ENCODE assay signal across 1 cellular context in the genomic region with DNA sequence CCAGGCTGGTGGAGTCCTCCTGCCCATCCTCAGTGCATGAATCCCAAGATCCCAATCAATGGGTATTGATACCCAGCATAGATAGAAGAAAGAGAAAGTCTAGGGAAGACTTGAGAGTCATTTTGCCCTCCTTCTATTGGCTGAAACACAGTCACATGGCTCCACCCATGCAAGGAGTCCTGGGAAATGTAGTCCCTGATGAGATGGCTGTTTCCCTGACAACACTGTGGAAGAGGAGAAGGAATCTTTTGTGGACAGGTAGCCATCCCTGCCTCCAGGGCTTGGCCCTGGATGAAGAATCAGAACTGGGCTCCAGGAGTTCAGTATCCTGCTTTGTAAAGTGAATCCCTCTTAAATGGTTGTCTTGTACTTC.
TF ChIP-seq lines count a peak whose summit lies in the region.

No MANE protein-coding gene starts in this region.

TF ChIP-seq in HepG2, 621 proteins besides CTCF, POLR2A, EP300 and RAD21:
- TF ChIP-seq, protein P1, sequence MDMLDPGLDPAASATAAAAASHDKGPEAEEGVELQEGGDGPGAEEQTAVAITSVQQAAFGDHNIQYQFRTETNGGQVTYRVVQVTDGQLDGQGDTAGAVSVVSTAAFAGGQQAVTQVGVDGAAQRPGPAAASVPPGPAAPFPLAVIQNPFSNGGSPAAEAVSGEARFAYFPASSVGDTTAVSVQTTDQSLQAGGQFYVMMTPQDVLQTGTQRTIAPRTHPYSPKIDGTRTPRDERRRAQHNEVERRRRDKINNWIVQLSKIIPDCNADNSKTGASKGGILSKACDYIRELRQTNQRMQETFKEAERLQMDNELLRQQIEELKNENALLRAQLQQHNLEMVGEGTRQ (IDR thresholded peaks at IDR 0.05; ENCODE audit: low read depth, low read length), result peak; percentile 46; the same call in 1 of the 2 replicates
- TF ChIP-seq, protein P1 (CRISPR knock-in tag; IDR thresholded peaks at IDR 0.05; ENCODE audit: borderline replicate concordance), result peak; percentile 52; the same call in 1 of the 2 replicates
- TF ChIP-seq JUN (CRISPR knock-in tag; IDR thresholded peaks at IDR 0.05), result no peak
- TF ChIP-seq NFYC (CRISPR knock-in tag; IDR thresholded peaks at IDR 0.05), result peak; percentile 70
- peak; percentile 85 for TF ChIP-seq ZNF143 (CRISPR knock-in tag; IDR thresholded peaks at IDR 0.05)
- no peak for TF ChIP-seq ESRRA (CRISPR knock-in tag; IDR thresholded peaks at IDR 0.05; ENCODE audit: low read depth)
- peak; percentile 95 for TF ChIP-seq THAP11 (CRISPR knock-in tag; IDR thresholded peaks at IDR 0.05)
- TF ChIP-seq JUNB (CRISPR knock-in tag; IDR thresholded peaks at IDR 0.05; ENCODE audit: borderline replicate concordance), result no peak
- TF ChIP-seq NFYB (CRISPR knock-in tag; IDR thresholded peaks at IDR 0.05), result peak; percentile 46; the same call in 1 of the 2 replicates
- TF ChIP-seq IRF2 (CRISPR knock-in tag; IDR thresholded peaks at IDR 0.05), result 0 out of 2 replicates have a peak, but pooled peaks have one; percentile 50
TF ChIP-seq in HepG2: peak in this region for 6.
